In the genomic region with DNA sequence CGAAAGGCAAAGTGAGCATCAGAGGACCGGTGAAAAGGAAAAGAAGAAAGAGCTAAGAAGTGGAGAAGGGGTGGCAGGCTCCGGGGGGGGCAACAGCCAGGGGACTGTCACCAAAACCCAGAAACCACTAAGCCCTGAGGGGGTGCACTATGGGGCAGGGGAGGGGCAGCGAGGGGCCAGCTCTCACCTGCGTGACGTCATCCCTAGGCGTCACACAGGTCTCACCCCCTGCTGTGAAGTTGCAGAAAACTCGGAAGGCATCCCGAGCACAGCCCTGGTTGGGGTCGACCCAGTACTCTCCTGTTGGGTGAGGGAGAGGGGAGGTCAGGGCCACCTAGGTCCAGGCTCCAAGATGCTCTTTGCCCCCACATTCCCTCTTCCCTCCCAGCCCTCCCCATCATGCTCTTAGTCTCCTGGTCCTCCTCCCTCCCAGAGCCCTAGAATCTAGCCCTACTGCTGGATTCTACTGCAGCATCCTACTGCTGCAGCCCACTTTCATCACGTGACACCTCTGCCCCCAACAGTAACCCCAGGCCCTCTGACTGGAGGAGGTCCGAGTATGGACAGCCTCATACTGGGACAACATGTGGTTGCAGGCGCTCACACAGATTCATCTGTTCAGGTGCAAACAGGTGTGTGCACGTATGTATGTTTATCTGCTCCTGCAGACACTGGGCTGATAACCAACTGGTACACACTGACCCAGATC, we compare ENCODE assay signal across 22 cellular contexts.
"Had no signal": no experiment of that assay in that cellular context is flagged by ENCODE, and none has a peak within 500 bp of the region (broad histone marks: within the 10 kb centered on the region; RNA-seq: fewer than 3 reads in every experiment).

No MANE protein-coding gene starts in this region.

- H3K9me3 Mint-ChIP-seq: activated naive CD4-positive, alpha-beta T cell treated with anti-CD3 and anti-CD28 coated beads, Interleukin-2, amount 50 U/mL, for 24 hours; naive thymus-derived CD8-positive, alpha-beta T cell; T-cell had no signal

- DNase-seq: activated CD4-positive, alpha-beta T cell treated with anti-CD3 and anti-CD28 coated beads for 1 hour; activated CD4-positive, alpha-beta T cell treated with anti-CD3 and anti-CD28 coated beads, Interleukin-2, amount 50 U/mL, for 4 hours; activated T-cell treated with anti-CD3 and anti-CD28 coated beads for 4 hours; naive thymus-derived CD8-positive, alpha-beta T cell; occipital lobe; right cardiac atrium; small intestine; stimulated activated CD4-positive, alpha-beta T cell treated with anti-CD3 and anti-CD28 coated beads, Interleukin-4, amount 100 ng/mL, for 4 hours; stimulated activated CD8-positive, alpha-beta memory T cell treated with anti-CD3 and anti-CD28 coated beads, Interleukin-4, amount 100 ng/mL, for 48 hours; stimulated activated naive CD4-positive, alpha-beta T cell treated with Interleukin-2 at 50 U/mL for 16 hours; T-cell; T-helper 9 cell had no signal

- H3K4me1 ChIP-seq: prostate gland had no signal

- H3K79me2 ChIP-seq: hepatocyte had no signal

- H3K36me3 Mint-ChIP-seq: activated naive CD4-positive, alpha-beta T cell treated with anti-CD3 and anti-CD28 coated beads, Interleukin-2, amount 50 U/mL, for 24 hours; naive thymus-derived CD8-positive, alpha-beta T cell; T-cell had no signal

- H3K4me2 ChIP-seq: hepatocyte had no signal

- H3K27ac Mint-ChIP-seq: activated naive CD4-positive, alpha-beta T cell treated with anti-CD3 and anti-CD28 coated beads, Interleukin-2, amount 50 U/mL, for 24 hours; T-cell had no signal

- H2AFZ ChIP-seq: hepatocyte had no signal

- H3K27ac ChIP-seq: cardiac muscle cell, dorsolateral prefrontal cortex, hepatocyte, prostate gland, tibial nerve, vagina had no signal

- H3K9me3 ChIP-seq: prostate gland, tibial nerve, vagina had no signal

- H3K27me3 ChIP-seq: cardiac muscle cell, dorsolateral prefrontal cortex, hepatocyte, tibial nerve, vagina had no signal

- H3K36me3 ChIP-seq: prostate gland, tibial nerve, vagina had no signal

- FAIRE-seq: keratinocyte, small intestine had no signal

- H3K4me3 Mint-ChIP-seq: activated naive CD4-positive, alpha-beta T cell treated with anti-CD3 and anti-CD28 coated beads, Interleukin-2, amount 50 U/mL, for 24 hours; T-cell had no signal

- H3K27me3 Mint-ChIP-seq: activated naive CD4-positive, alpha-beta T cell treated with anti-CD3 and anti-CD28 coated beads, Interleukin-2, amount 50 U/mL, for 24 hours had no signal

- H3K4me3 ChIP-seq: cardiac muscle cell, dorsolateral prefrontal cortex, hepatocyte, prostate gland, tibial nerve, vagina had no signal

- ATAC-seq: esophagus mucosa; left lobe of liver; naive thymus-derived CD8-positive, alpha-beta T cell; right cardiac atrium; T-cell had no signal
